18 cellular contexts compared by ENCODE assay signal in genomic region chr20:57650756-57651483, GRCh38. TPM values are rescaled to one million over a fixed set of nuclear protein-coding genes. Genes with fewer than 3 reads are reported as not detected.
A peak's percentile ranks its signal among the peaks of the same experiment; 100 is the strongest.
DNase-seq lines count a peak whose midpoint lies in the region; ATAC-seq and TF ChIP-seq lines count a peak whose summit lies in the region.
"Had no signal": no experiment of that assay in that cellular context is flagged by ENCODE, and none has a peak within 500 bp of the region (broad histone marks: within the 10 kb centered on the region; RNA-seq: fewer than 3 reads in every experiment).

No MANE protein-coding gene starts in this region.

- no peak for ATAC-seq in activated CD8-positive, alpha-beta memory T cell treated with anti-CD3 and anti-CD28 coated beads, Interleukin-2, amount 10 ng/mL, durations not matched to agents 7 days and 5 days
- ATAC-seq in lower lobe of right lung (no peak), GM19328 (IDR thresholded peaks at IDR 0.05; ENCODE audit: unreplicated experiment) (no peak)

- H3K36me3 Mint-ChIP-seq in activated CD8-positive, alpha-beta memory T cell treated with anti-CD3 and anti-CD28 coated beads, Interleukin-2, amount 10 ng/mL, durations not matched to agents 7 days and 5 days: no peaks in the 10 kb centered on the region

- no peak overlapping the region for H3K4me3 ChIP-seq in lower lobe of right lung
- H3K4me3 ChIP-seq: BLaER1 treated with 17β-estradiol and CSF1 and Interleukin-3, amounts not matched to agents 10 nM and 100 nM; esophagus squamous epithelium had no signal

- H3K27me3 ChIP-seq in lower lobe of right lung (ENCODE audit: low read depth): no peaks in the 10 kb centered on the region
- H3K27me3 ChIP-seq: BLaER1 treated with 17β-estradiol and CSF1 and Interleukin-3, amounts not matched to agents 10 nM and 100 nM; esophagus squamous epithelium had no signal

- no peak overlapping the region for H3K27ac ChIP-seq in lower lobe of right lung
- H3K27ac ChIP-seq: BLaER1 treated with 17β-estradiol and CSF1 and Interleukin-3, amounts not matched to agents 10 nM and 100 nM; esophagus squamous epithelium had no signal

- H3K9me3 ChIP-seq in lower lobe of right lung: no peaks in the 10 kb centered on the region
- H3K9me3 ChIP-seq: esophagus squamous epithelium had no signal

- H3K27me3 Mint-ChIP-seq in activated CD8-positive, alpha-beta memory T cell treated with anti-CD3 and anti-CD28 coated beads, Interleukin-2, amount 10 ng/mL, durations not matched to agents 7 days and 5 days: peaks cover 7% of the 10 kb centered on the region
- H3K27me3 Mint-ChIP-seq: stimulated activated naive CD8-positive, alpha-beta T cell treated with anti-CD3 and anti-CD28 coated beads, Interleukin-15, Interleukin-2, amounts not matched to agents 100 ng/mL and 50 ng/mL, for 24 hours had no signal

- CTCF ChIA-PET in activated CD8-positive, alpha-beta memory T cell treated with anti-CD3 and anti-CD28 coated beads, Interleukin-2, amount 10 ng/mL, durations not matched to agents 7 days and 5 days (lab: Charles Lee): interaction anchor here (6.1 to 8.2 kb wide), 2 partner anchors 29 to 54 kb away, joined by 43 to 120 read pairs; partner anchors contain the start of gene ZBP1

- H3K36me3 ChIP-seq in lower lobe of right lung: peaks cover 29% of the 10 kb centered on the region

- no peaks in the 10 kb centered on the region for H3K9me3 Mint-ChIP-seq in activated CD8-positive, alpha-beta memory T cell treated with anti-CD3 and anti-CD28 coated beads, Interleukin-2, amount 10 ng/mL, durations not matched to agents 7 days and 5 days (ENCODE audit: low read depth)
- H3K9me3 Mint-ChIP-seq: stimulated activated naive CD8-positive, alpha-beta T cell treated with anti-CD3 and anti-CD28 coated beads, Interleukin-15, Interleukin-2, amounts not matched to agents 100 ng/mL and 50 ng/mL, for 24 hours had no signal

- peak; percentile 82 for DNase-seq in NCI-H146 (lab: John Stamatoyannopoulos, UW)
- DNase-seq in NCI-H146 treated with DMSO at 0.1 percent for 48 hours (lab: John Stamatoyannopoulos, UW; ENCODE audit: unreplicated experiment): no peak
- DNase-seq in GM03348 (ENCODE audit: low spot score): peak; percentile 3
- DNase-seq in activated CD8-positive, alpha-beta memory T cell treated with anti-CD3 and anti-CD28 coated beads, Interleukin-2, amount 10 ng/mL, durations not matched to agents 7 days and 5 days: peak; percentile 38
- DNase-seq in lower lobe of right lung: peak; percentile 30
- DNase-seq in NCI-H2081 treated with DMSO at 0.1 percent for 48 hours (lab: John Stamatoyannopoulos, UW): no peak
- no peak for DNase-seq in middle frontal gyrus (ENCODE audit: extremely low spot score, low spot score)
- DNase-seq: activated CD4-positive, alpha-beta T cell treated with anti-CD3 and anti-CD28 coated beads, Interleukin-2, amount 50 U/mL, for 1 hour; esophagus squamous epithelium; NCI-H1092 treated with DMSO at 0.1 percent for 48 hours; NCI-H345; T1000 had no signal

- intact Hi-C loops in lower lobe of right lung (cut with DNase I): no loop called here

- H3K4me3 Mint-ChIP-seq in activated CD8-positive, alpha-beta memory T cell treated with anti-CD3 and anti-CD28 coated beads, Interleukin-2, amount 10 ng/mL, durations not matched to agents 7 days and 5 days: no peak overlapping the region
- H3K4me3 Mint-ChIP-seq: mesothelial cell of epicardium; stimulated activated naive CD8-positive, alpha-beta T cell treated with anti-CD3 and anti-CD28 coated beads, Interleukin-15, Interleukin-2, amounts not matched to agents 100 ng/mL and 50 ng/mL, for 24 hours had no signal

- peaks cover 4% of the 10 kb centered on the region for H3K4me1 ChIP-seq in lower lobe of right lung
- H3K4me1 ChIP-seq: esophagus squamous epithelium had no signal

- no peaks in the 10 kb centered on the region for H3K4me1 Mint-ChIP-seq in activated CD8-positive, alpha-beta memory T cell treated with anti-CD3 and anti-CD28 coated beads, Interleukin-2, amount 10 ng/mL, durations not matched to agents 7 days and 5 days

- no peak overlapping the region for H3K27ac Mint-ChIP-seq in activated CD8-positive, alpha-beta memory T cell treated with anti-CD3 and anti-CD28 coated beads, Interleukin-2, amount 10 ng/mL, durations not matched to agents 7 days and 5 days
- H3K27ac Mint-ChIP-seq: mesothelial cell of epicardium; stimulated activated naive CD8-positive, alpha-beta T cell treated with anti-CD3 and anti-CD28 coated beads, Interleukin-15, Interleukin-2, amounts not matched to agents 100 ng/mL and 50 ng/mL, for 24 hours had no signal

- TF ChIP-seq CTCF in lower lobe of right lung (IDR thresholded peaks at IDR 0.05): no peak

RNA-seq across cellular contexts. Expression of gene ZBP1, which starts 30.7 kb away (rescaled TPM):
- total RNA-seq in activated CD8-positive, alpha-beta memory T cell treated with anti-CD3 and anti-CD28 coated beads, Interleukin-2, amount 10 ng/mL, durations not matched to agents 7 days and 5 days: 10 to 100 TPM; 22.9 to 56.8 TPM
- total RNA-seq in lower lobe of right lung: 5.8 TPM
- total RNA-seq: dermis microvascular lymphatic vessel endothelial cell, mesothelial cell of epicardium, SK-MEL-5 had no signal

RNA-seq across cellular contexts. Expression of gene PMEPA1, which starts 58.9 kb away (rescaled TPM):
- total RNA-seq in activated CD8-positive, alpha-beta memory T cell treated with anti-CD3 and anti-CD28 coated beads, Interleukin-2, amount 10 ng/mL, durations not matched to agents 7 days and 5 days: 1 to 10 TPM in 1 of 2 experiments, under 1 TPM in 1; 0.20 to 1.2 TPM
- total RNA-seq in lower lobe of right lung: 26.9 TPM

Comparison
In these comparisons a context has a peak if more than half of its experiments do, and no peak if none do; other contexts are left out.
1. DNase-seq: peak in NCI-H146 (single experiment), GM03348 (single experiment), activated CD8-positive, alpha-beta memory T cell treated with anti-CD3 and anti-CD28 coated beads, Interleukin-2, amount 10 ng/mL, durations not matched to agents 7 days and 5 days (single experiment) and lower lobe of right lung (single experiment); none in NCI-H146 treated with DMSO at 0.1 percent for 48 hours (single experiment), NCI-H2081 treated with DMSO at 0.1 percent for 48 hours (single experiment) and middle frontal gyrus (single experiment).
2. RNA of gene PMEPA1, which starts 58.9 kb away (total RNA-seq): 26.9 TPM in lower lobe of right lung (single experiment); 0.20 to 1.2 TPM in activated CD8-positive, alpha-beta memory T cell treated with anti-CD3 and anti-CD28 coated beads, Interleukin-2, amount 10 ng/mL, durations not matched to agents 7 days and 5 days; every median in the first group is over 10 times any median in the second.